In genomic region chr22:31049815-31050420, GRCh38 we compare ENCODE assay signal across 27 cellular contexts. TPM values are rescaled to one million over a fixed set of nuclear protein-coding genes. Genes with fewer than 3 reads are reported as not detected.
DNase-seq lines count a peak whose midpoint lies in the region; ATAC-seq and TF ChIP-seq lines count a peak whose summit lies in the region.
"Had no signal": no experiment of that assay in that cellular context is flagged by ENCODE, and none has a peak within 500 bp of the region (broad histone marks: within the 10 kb centered on the region; RNA-seq: fewer than 3 reads in every experiment).

No MANE protein-coding gene starts in this region.

- intact Hi-C loops in mucosa of descending colon (cut with DNase I, micrococcal nuclease) = no loop called here
- intact Hi-C loops in ascending aorta (cut with DNase I) = no loop called here

- H3K36me3 ChIP-seq in BLaER1 treated with 17β-estradiol and CSF1 and Interleukin-3, amounts not matched to agents 10 nM and 100 nM = no peaks in the 10 kb centered on the region; a peak in 1 of 22 replicates
- H3K36me3 ChIP-seq in GM23338 (ENCODE audit: insufficient read depth) = no peaks in the 10 kb centered on the region
- H3K36me3 ChIP-seq in mesodermal cell (ENCODE audit: control insufficient read depth, insufficient read depth, low read length) = no peaks in the 10 kb centered on the region
- H3K36me3 ChIP-seq in mucosa of descending colon (ENCODE audit: low read depth) = no peaks in the 10 kb centered on the region
- H3K36me3 ChIP-seq in ascending aorta = no peaks in the 10 kb centered on the region
- H3K36me3 ChIP-seq: esophagus muscularis mucosa, right lobe of liver, transverse colon had no signal

- H3K4me1 Mint-ChIP-seq in GM23338 (peaks cover 10% of the 10 kb centered on the region), endothelial cell (ENCODE audit: unreplicated experiment) (peaks cover 62% of the 10 kb centered on the region)
- H3K4me1 Mint-ChIP-seq: activated naive CD8-positive, alpha-beta T cell treated with anti-CD3 and anti-CD28 coated beads, Interleukin-2, amount 50 U/mL, for 24 hours had no signal

- DNase-seq in GM23338 (ENCODE audit: low spot score) = no peak
- peak; percentile 31 for DNase-seq in endothelial cell (ENCODE audit: low spot score)
- no peak for DNase-seq in activated naive CD4-positive, alpha-beta T cell treated with anti-CD3 and anti-CD28 coated beads, Interleukin-2, amount 50 U/mL, for 72 hours (ENCODE audit: low spot score in 2 of 2)
- DNase-seq in NCI-H2171 (lab: John Stamatoyannopoulos, UW) = no peak
- DNase-seq in mucosa of descending colon = no peak
- no peak for DNase-seq in ascending aorta (ENCODE audit: low spot score in 2 of 2)
- DNase-seq: activated CD4-positive, alpha-beta memory T cell treated with anti-CD3 and anti-CD28 coated beads for 36 hours; activated CD4-positive, CD25-positive, alpha-beta regulatory T cell treated with anti-CD3 and anti-CD28 coated beads, Interleukin-2, amount 50 U/mL, for 72 hours; activated naive CD8-positive, alpha-beta T cell treated with anti-CD3 and anti-CD28 coated beads, Interleukin-2, amount 50 U/mL, for 24 hours; activated T-cell treated with anti-CD3 and anti-CD28 coated beads, Interleukin-2, amount 50 U/mL, for 72 hours; DMS153; endodermal cell; GF-D8; kidney glomerular epithelial cell; mesendoderm; NCI-H1048; NCI-H1694; NCI-H510A; posterior cingulate gyrus; right lobe of liver; transverse colon had no signal

- 75% methylated on average over 2 of the region's 3 CpGs; no CpG with 5 or more reads in 1 of the 2 experiments for WGBS in mesodermal cell (ENCODE audit: insufficient coverage in 2 of 2), 2 experiments

- H3K36me3 Mint-ChIP-seq in GM23338 (ENCODE audit: low read depth) (no peaks in the 10 kb centered on the region), endothelial cell (ENCODE audit: low read depth, unreplicated experiment) (peaks cover 6% of the 10 kb centered on the region)
- H3K36me3 Mint-ChIP-seq in activated naive CD4-positive, alpha-beta T cell treated with anti-CD3 and anti-CD28 coated beads, Interleukin-2, amount 50 U/mL, for 72 hours = no peaks in the 10 kb centered on the region
- H3K36me3 Mint-ChIP-seq: activated CD4-positive, alpha-beta memory T cell treated with anti-CD3 and anti-CD28 coated beads for 36 hours; stimulated activated effector memory CD8-positive, alpha-beta T cell treated with anti-CD3 and anti-CD28 coated beads, Interleukin-12 subunit alpha, Interleukin-12 subunit beta, amount 100 ng/mL, for 72 hours had no signal

- H3K27ac Mint-ChIP-seq in GM23338 = no peak overlapping the region
- H3K27ac Mint-ChIP-seq in endothelial cell (ENCODE audit: unreplicated experiment) = peak overlapping the region; percentile 89
- H3K27ac Mint-ChIP-seq in activated naive CD4-positive, alpha-beta T cell treated with anti-CD3 and anti-CD28 coated beads, Interleukin-2, amount 50 U/mL, for 72 hours = no peak overlapping the region
- H3K27ac Mint-ChIP-seq: activated CD4-positive, alpha-beta memory T cell treated with anti-CD3 and anti-CD28 coated beads for 36 hours; activated naive CD8-positive, alpha-beta T cell treated with anti-CD3 and anti-CD28 coated beads, Interleukin-2, amount 50 U/mL, for 24 hours; activated T-cell treated with anti-CD3 and anti-CD28 coated beads, Interleukin-2, amount 50 U/mL, for 72 hours; dendritic cell treated with granulocyte-macrophage colony-stimulating factor and Interleukin-4, amounts not matched to agents 40 ng/mL and 50 ng/mL, for 4 days; endodermal cell; stimulated activated effector memory CD8-positive, alpha-beta T cell treated with anti-CD3 and anti-CD28 coated beads, Interleukin-12 subunit alpha, Interleukin-12 subunit beta, amount 100 ng/mL, for 72 hours had no signal

- H3K79me2 ChIP-seq in GM23338 (replicated peaks; ENCODE audit: insufficient read depth) = no peaks in the 10 kb centered on the region
- H3K79me2 ChIP-seq: hepatocyte had no signal

- H3K27me3 ChIP-seq in BLaER1 treated with 17β-estradiol and CSF1 and Interleukin-3, amounts not matched to agents 10 nM and 100 nM = no peaks in the 10 kb centered on the region
- H3K27me3 ChIP-seq in GM23338 (ENCODE audit: insufficient read depth) = no peaks in the 10 kb centered on the region
- H3K27me3 ChIP-seq in ascending aorta = no peaks in the 10 kb centered on the region
- H3K27me3 ChIP-seq: esophagus muscularis mucosa, hepatocyte, right lobe of liver, transverse colon had no signal

- H3K9me3 Mint-ChIP-seq in GM23338 (peaks cover 6% of the 10 kb centered on the region), endothelial cell (ENCODE audit: unreplicated experiment) (no peaks in the 10 kb centered on the region)
- peaks cover 0 to 6% of the 10 kb centered on the region in 2 donors for H3K9me3 Mint-ChIP-seq in activated naive CD4-positive, alpha-beta T cell treated with anti-CD3 and anti-CD28 coated beads, Interleukin-2, amount 50 U/mL, for 72 hours
- H3K9me3 Mint-ChIP-seq: activated CD4-positive, alpha-beta memory T cell treated with anti-CD3 and anti-CD28 coated beads for 36 hours; activated naive CD8-positive, alpha-beta T cell treated with anti-CD3 and anti-CD28 coated beads, Interleukin-2, amount 50 U/mL, for 24 hours; stimulated activated effector memory CD8-positive, alpha-beta T cell treated with anti-CD3 and anti-CD28 coated beads, Interleukin-12 subunit alpha, Interleukin-12 subunit beta, amount 100 ng/mL, for 72 hours had no signal

- H2AFZ ChIP-seq in GM23338 = peak overlapping the region; percentile 47; the same call in 1 of the 2 replicates
- H2AFZ ChIP-seq: hepatocyte had no signal

- ATAC-seq in GM23338 = no peak
- no peak for ATAC-seq in activated naive CD4-positive, alpha-beta T cell treated with anti-CD3 and anti-CD28 coated beads, Interleukin-2, amount 50 U/mL, for 72 hours
- ATAC-seq in mucosa of descending colon = no peak
- ATAC-seq: activated naive CD8-positive, alpha-beta T cell treated with anti-CD3 and anti-CD28 coated beads, Interleukin-2, amount 50 U/mL, for 24 hours; activated T-cell treated with anti-CD3 and anti-CD28 coated beads, Interleukin-2, amount 50 U/mL, for 72 hours; stimulated activated effector memory CD8-positive, alpha-beta T cell treated with anti-CD3 and anti-CD28 coated beads, Interleukin-12 subunit alpha, Interleukin-12 subunit beta, amount 100 ng/mL, for 72 hours had no signal

- H4K20me1 ChIP-seq in BLaER1 treated with 17β-estradiol and CSF1 and Interleukin-3, amounts not matched to agents 10 nM and 100 nM = no peaks in the 10 kb centered on the region
- H4K20me1 ChIP-seq in GM23338 (replicated peaks; ENCODE audit: insufficient read depth) = no peaks in the 10 kb centered on the region

- H3F3A ChIP-seq in GM23338 (replicated peaks; ENCODE audit: low read depth) = no peaks in the 10 kb centered on the region

- H3K9me2 ChIP-seq in GM23338 (ENCODE audit: insufficient read depth) = no peaks in the 10 kb centered on the region

- H3K4me1 ChIP-seq in BLaER1 treated with 17β-estradiol and CSF1 and Interleukin-3, amounts not matched to agents 10 nM and 100 nM = peaks cover 25 to 55% (median 50%) of the 10 kb centered on the region in 10 experiments
- H3K4me1 ChIP-seq in GM23338 (ENCODE audit: insufficient read depth) (peaks cover 7% of the 10 kb centered on the region), mesodermal cell (ENCODE audit: control insufficient read depth, insufficient read depth, low read length, poor library complexity, severe bottlenecking) (peaks cover 16% of the 10 kb centered on the region), mucosa of descending colon (ENCODE audit: low read depth) (no peaks in the 10 kb centered on the region), ascending aorta (peaks cover 6 to 26% of the 10 kb centered on the region in 2 donors)
- H3K4me1 ChIP-seq: right lobe of liver had no signal

- no peak overlapping the region for H3K4me3 ChIP-seq in BLaER1 treated with 17β-estradiol and CSF1 and Interleukin-3, amounts not matched to agents 10 nM and 100 nM
- H3K4me3 ChIP-seq in GM23338 (no peak overlapping the region), mesodermal cell (ENCODE audit: extremely low read depth, insufficient read depth, low read length, poor library complexity, severe bottlenecking) (no peak overlapping the region), mucosa of descending colon (no peak overlapping the region), ascending aorta (no peak overlapping the region)
- H3K4me3 ChIP-seq: esophagus muscularis mucosa, hepatocyte, right lobe of liver, transverse colon had no signal

- peak overlapping the region in 3 of 11 experiments; percentile 22 to 34 (median 30); a peak in 2 of 22 replicates for H3K27ac ChIP-seq in BLaER1 treated with 17β-estradiol and CSF1 and Interleukin-3, amounts not matched to agents 10 nM and 100 nM
- H3K27ac ChIP-seq in GM23338 (ENCODE audit: low read depth) (no peak overlapping the region), mesodermal cell (ENCODE audit: low read depth, low read length, severe bottlenecking) (peak overlapping the region; percentile 58), ascending aorta (no peak overlapping the region)
- H3K27ac ChIP-seq: hepatocyte had no signal

- H3K4me3 Mint-ChIP-seq in GM23338 = no peak overlapping the region
- no peak overlapping the region for H3K4me3 Mint-ChIP-seq in endothelial cell (ENCODE audit: unreplicated experiment)
- H3K4me3 Mint-ChIP-seq: activated CD4-positive, alpha-beta memory T cell treated with anti-CD3 and anti-CD28 coated beads for 36 hours; activated naive CD8-positive, alpha-beta T cell treated with anti-CD3 and anti-CD28 coated beads, Interleukin-2, amount 50 U/mL, for 24 hours; activated T-cell treated with anti-CD3 and anti-CD28 coated beads, Interleukin-2, amount 50 U/mL, for 72 hours; dendritic cell treated with granulocyte-macrophage colony-stimulating factor and Interleukin-4, amounts not matched to agents 40 ng/mL and 50 ng/mL, for 4 days; endodermal cell; stimulated activated effector memory CD8-positive, alpha-beta T cell treated with anti-CD3 and anti-CD28 coated beads, Interleukin-12 subunit alpha, Interleukin-12 subunit beta, amount 100 ng/mL, for 72 hours had no signal

- H3K9ac ChIP-seq in BLaER1 treated with 17β-estradiol and CSF1 and Interleukin-3, amounts not matched to agents 10 nM and 100 nM = peak overlapping the region in 4 of 11 experiments; percentile 21 to 30 (median 24); a peak in 4 of 22 replicates

- H3K27me3 Mint-ChIP-seq in GM23338 (ENCODE audit: insufficient read depth, low read depth, poor library complexity) (peaks cover 4% of the 10 kb centered on the region), endothelial cell (ENCODE audit: unreplicated experiment) (peaks cover 12% of the 10 kb centered on the region)
- H3K27me3 Mint-ChIP-seq: dendritic cell treated with granulocyte-macrophage colony-stimulating factor and Interleukin-4, amounts not matched to agents 40 ng/mL and 50 ng/mL, for 4 days had no signal

- H3K9me3 ChIP-seq in BLaER1 treated with 17β-estradiol and CSF1 and Interleukin-3, amounts not matched to agents 10 nM and 100 nM (replicated peaks in 1 of 11) = peaks cover 0 to 22% (median 15%) of the 10 kb centered on the region in 11 experiments; a peak in 17 of 22 replicates
- peaks cover 8% of the 10 kb centered on the region for H3K9me3 ChIP-seq in mesodermal cell (ENCODE audit: control insufficient read depth, low read length)
- no peaks in the 10 kb centered on the region for H3K9me3 ChIP-seq in mucosa of descending colon
- H3K9me3 ChIP-seq in ascending aorta = no peaks in the 10 kb centered on the region
- H3K9me3 ChIP-seq: esophagus muscularis mucosa, right lobe of liver, transverse colon had no signal

- peak overlapping the region; percentile 1 to 86 (median 70); a peak in 20 of 22 replicates for H3K4me2 ChIP-seq in BLaER1 treated with 17β-estradiol and CSF1 and Interleukin-3, amounts not matched to agents 10 nM and 100 nM
- no peak overlapping the region for H3K4me2 ChIP-seq in GM23338
- H3K4me2 ChIP-seq: hepatocyte had no signal

- TF ChIP-seq CTCF in GM23338 (conservative IDR thresholded peaks at IDR 0.05; ENCODE audit: low read depth in 2 of 2) = no peak
- no peak for TF ChIP-seq CTCF in endothelial cell (IDR thresholded peaks at IDR 0.05; ENCODE audit: unreplicated experiment)
- TF ChIP-seq CTCF in mucosa of descending colon (IDR thresholded peaks at IDR 0.05) = no peak
- TF ChIP-seq CTCF in ascending aorta (IDR thresholded peaks at IDR 0.05) = no peak

RNA-seq across cellular contexts. Expression of gene SMTN, which starts 31.2 kb away (rescaled TPM):
- total RNA-seq in GM23338 (2014; rRNA removed; shearing (Covaris generic)) = 16.3 and 27.4 TPM in 2 replicates
- 32.2 and 34.0 TPM in 2 replicates for polyA plus RNA-seq in GM23338 (2016; fragmentation: Nextera tagmentation; extraction: Ambion mirVana)
- total RNA-seq in endothelial cell (ENCODE audit: unreplicated experiment) = 736 TPM
- 77.2 TPM for polyA plus RNA-seq in mesodermal cell (2013, experiment 1 of 2)
- 67.7 TPM for polyA plus RNA-seq in mesodermal cell (2013, experiment 2 of 2)
- 100 to 1,000 TPM in 1 of 2 donors, 10 to 100 TPM in 1; 32.5 to 128 TPM for total RNA-seq in activated naive CD4-positive, alpha-beta T cell treated with anti-CD3 and anti-CD28 coated beads, Interleukin-2, amount 50 U/mL, for 72 hours
- total RNA-seq in mucosa of descending colon = 100 to 1,000 TPM in 2 of 3 donors, 10 to 100 TPM in 1; 63.6 to 799 (median 104) TPM
- 671 TPM for total RNA-seq in ascending aorta

RNA-seq across cellular contexts. Expression of gene SELENOM, which starts 57.5 kb away (rescaled TPM):
- total RNA-seq in GM23338 (2014; rRNA removed; shearing (Covaris generic)) = 44.9 and 67.6 TPM in 2 replicates
- polyA plus RNA-seq in GM23338 (2016; fragmentation: Nextera tagmentation; extraction: Ambion mirVana) = 49.7 and 50.8 TPM in 2 replicates
- total RNA-seq in endothelial cell (ENCODE audit: unreplicated experiment) (35.4 TPM), mucosa of descending colon (100 to 1,000 TPM in 1 of 3 donors, 10 to 100 TPM in 2; 22.3 to 286 (median 83.4) TPM), ascending aorta (1,262 TPM)
- polyA plus RNA-seq in mesodermal cell (2013, experiment 1 of 2) = 78.1 TPM
- 61.7 TPM for polyA plus RNA-seq in mesodermal cell (2013, experiment 2 of 2)
- total RNA-seq in activated naive CD4-positive, alpha-beta T cell treated with anti-CD3 and anti-CD28 coated beads, Interleukin-2, amount 50 U/mL, for 72 hours = 10 to 100 TPM in 1 of 2 donors, 1 to 10 TPM in 1; 7.0 to 10.2 TPM
